ENCODE assay signal across 13 cellular contexts in the genomic region with DNA sequence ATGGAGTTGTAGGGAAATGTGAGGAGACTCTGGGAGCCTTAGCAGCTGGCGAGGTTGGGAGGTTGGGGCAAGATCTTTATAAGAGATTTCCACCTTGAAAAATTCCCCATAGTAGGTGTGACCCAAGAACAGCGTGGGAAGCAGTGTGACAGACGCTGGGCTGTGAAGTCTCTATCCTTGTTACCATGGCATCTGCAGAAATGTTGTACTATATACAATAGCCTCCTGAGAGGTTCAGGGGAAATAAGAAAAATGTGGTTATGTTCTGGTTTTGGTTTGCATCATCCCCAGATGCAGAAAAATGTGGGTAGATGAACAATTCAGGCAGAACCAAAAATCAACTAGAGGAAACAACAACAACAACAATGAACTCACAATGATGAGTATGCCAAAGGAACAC.
DNase-seq lines count a peak whose midpoint lies in the region; ATAC-seq and TF ChIP-seq lines count a peak whose summit lies in the region.
"Had no signal": no experiment of that assay in that cellular context is flagged by ENCODE, and none has a peak within 500 bp of the region (broad histone marks: within the 10 kb centered on the region; RNA-seq: fewer than 3 reads in every experiment).

No MANE protein-coding gene starts in this region.

- H3K36me3 ChIP-seq in psoas muscle (ENCODE audit: insufficient read depth in 1 of 2, low read depth in 1 of 2) (no peaks in the 10 kb centered on the region), right lobe of liver (no peaks in the 10 kb centered on the region)

- H3K9me3 ChIP-seq in psoas muscle (peaks cover 7% of the 10 kb centered on the region), right lobe of liver (no peaks in the 10 kb centered on the region)

- DNase-seq in stimulated activated naive CD4-positive, alpha-beta T cell (lab: John Stamatoyannopoulos, UW): no peak
- DNase-seq in T1000 (lab: John Stamatoyannopoulos, UW): no peak
- DNase-seq in psoas muscle: no peak
- DNase-seq in right lobe of liver: no peak
- DNase-seq: activated CD4-positive, alpha-beta memory T cell treated with anti-CD3 and anti-CD28 coated beads, Interleukin-2, amount 10 ng/mL, durations not matched to agents 7 days and 5 days; foreskin keratinocyte; kidney; naive thymus-derived CD8-positive, alpha-beta T cell; NCI-H1694 treated with DMSO at 0.1 percent for 48 hours had no signal

- peak; percentile 78 for ATAC-seq in GM18858 (IDR thresholded peaks at IDR 0.05; ENCODE audit: unreplicated experiment)
- ATAC-seq in GM21360 (IDR thresholded peaks at IDR 0.05; ENCODE audit: unreplicated experiment): peak; percentile 85
- peak; percentile 84 for ATAC-seq in HG02938 (IDR thresholded peaks at IDR 0.05; ENCODE audit: unreplicated experiment)
- peak; percentile 82 for ATAC-seq in HG03521 (IDR thresholded peaks at IDR 0.05; ENCODE audit: unreplicated experiment)
- no peak for ATAC-seq in psoas muscle
- no peak for ATAC-seq in right lobe of liver
- ATAC-seq: foreskin keratinocyte; naive thymus-derived CD8-positive, alpha-beta T cell had no signal

- intact Hi-C loops in psoas muscle (cut with DNase I) (no loop called here), right lobe of liver (cut with DNase I) (no loop called here)

- 38 to 64% (median 64%) methylated on average over 3 of the region's 3 CpGs for WGBS in psoas muscle, 3 donors
- 24% methylated on average over 2 of the region's 3 CpGs for whole genome bisulfite sequencing in right lobe of liver (ENCODE audit: insufficient coverage, low coverage, low lambda C conversion rate, missing lambda C conversion rate)

- no peak for TF ChIP-seq POLR2A in right lobe of liver (IDR thresholded peaks at IDR 0.05)

- no peaks in the 10 kb centered on the region for H3K4me1 ChIP-seq in psoas muscle
- H3K4me1 ChIP-seq in right lobe of liver: no peaks in the 10 kb centered on the region
- H3K4me1 ChIP-seq: foreskin keratinocyte had no signal

- TF ChIP-seq CTCF in psoas muscle (IDR thresholded peaks at IDR 0.05): no peak
- TF ChIP-seq CTCF in right lobe of liver (IDR thresholded peaks at IDR 0.05): no peak

- H3K27me3 ChIP-seq in psoas muscle (ENCODE audit: insufficient read depth in 3 of 3, low read length in 2 of 3): no peaks in the 10 kb centered on the region
- H3K27me3 ChIP-seq in right lobe of liver: no peaks in the 10 kb centered on the region
- H3K27me3 ChIP-seq: foreskin keratinocyte had no signal

- H3K27ac ChIP-seq in psoas muscle (no peak overlapping the region), right lobe of liver (no peak overlapping the region)
- H3K27ac ChIP-seq: foreskin keratinocyte had no signal

- no peak overlapping the region for H3K4me3 ChIP-seq in psoas muscle
- no peak overlapping the region for H3K4me3 ChIP-seq in right lobe of liver

Comparison
In these comparisons a context has a peak if more than half of its experiments do, and no peak if none do; other contexts are left out.
1. ATAC-seq: peak in GM18858 (single experiment), GM21360 (single experiment), HG02938 (single experiment) and HG03521 (single experiment); none in psoas muscle (0 of 4) and right lobe of liver (0 of 4).